In genomic region chr2:168890006-168890782, GRCh38 we compare ENCODE assay signal across 1 cellular context.
TF ChIP-seq lines count a peak whose summit lies in the region.

Gene SPC25 (minus strand): TSS chr2:168890430. CDS start chr2:168889519, 911 bp downstream.

TF ChIP-seq in HepG2, 621 proteins besides CTCF, POLR2A, EP300 and RAD21 (continued from another document):
- TF ChIP-seq ATF6 (CRISPR knock-in tag; conservative IDR thresholded peaks at IDR 0.05) (0 out of 2 replicates have a peak, but pooled peaks have one; percentile 80), MTERF4 (CRISPR knock-in tag; IDR thresholded peaks at IDR 0.05) (no peak), PAXIP1 (CRISPR knock-in tag; conservative IDR thresholded peaks at IDR 0.05) (no peak; the same call in 1 of the 2 replicates), ZNF510 (CRISPR knock-in tag; IDR thresholded peaks at IDR 0.05; ENCODE audit: low read depth) (no peak; the same call in 1 of the 2 replicates), NBN (conservative IDR thresholded peaks at IDR 0.05) (no peak), RERE (CRISPR knock-in tag; IDR thresholded peaks at IDR 0.05; ENCODE audit: low read depth) (no peak), ZNF12 (CRISPR knock-in tag; IDR thresholded peaks at IDR 0.05) (no peak), ZNF205 (CRISPR knock-in tag; IDR thresholded peaks at IDR 0.05) (peak; percentile 60; the same call in 1 of the 2 replicates), ERF (CRISPR knock-in tag; IDR thresholded peaks at IDR 0.05) (peak; percentile 64), CREB1 (IDR thresholded peaks at IDR 0.05) (peak; percentile 74), CREB1 (CRISPR knock-in tag; IDR thresholded peaks at IDR 0.05) (peak; percentile 91), NR2F1 (CRISPR knock-in tag; IDR thresholded peaks at IDR 0.05) (no peak), ZBTB25 (CRISPR knock-in tag; IDR thresholded peaks at IDR 0.05) (peak; percentile 27; the same call in 1 of the 2 replicates), ZNF674 (CRISPR knock-in tag; IDR thresholded peaks at IDR 0.05; ENCODE audit: low read depth) (no peak), GMEB2 (CRISPR knock-in tag; IDR thresholded peaks at IDR 0.05; ENCODE audit: low read depth) (no peak), STAT5B (CRISPR knock-in tag; IDR thresholded peaks at IDR 0.05) (no peak), RFX3 (CRISPR knock-in tag; IDR thresholded peaks at IDR 0.05) (no peak), NCOA5 (CRISPR knock-in tag; IDR thresholded peaks at IDR 0.05) (no peak), PCBP1 (IDR thresholded peaks at IDR 0.05; ENCODE audit: borderline replicate concordance, low read depth, low read length) (0 out of 2 replicates have a peak, but pooled peaks have one; percentile 34), HES4 (CRISPR knock-in tag; IDR thresholded peaks at IDR 0.05; ENCODE audit: borderline replicate concordance) (0 out of 2 replicates have a peak, but pooled peaks have one; percentile 23), PHF21A (CRISPR knock-in tag; IDR thresholded peaks at IDR 0.05) (peak; percentile 43; the same call in 1 of the 2 replicates), ARNT2 (CRISPR knock-in tag; IDR thresholded peaks at IDR 0.05; ENCODE audit: low read depth) (peak; percentile 85), ZNF432 (CRISPR knock-in tag; IDR thresholded peaks at IDR 0.05; ENCODE audit: borderline replicate concordance) (no peak)
